In genomic region chr2:20455076-20455587, GRCh38 we compare ENCODE assay signal across 1 cellular context.
TF ChIP-seq lines count a peak whose summit lies in the region.

No MANE protein-coding gene starts in this region.

TF ChIP-seq in IMR-90, 13 proteins besides CTCF, POLR2A, EP300 and RAD21 (continued from another document):
- TF ChIP-seq CEBPB (IDR thresholded peaks at IDR 0.05; ENCODE audit: low read depth, low read length): no peak
